In the genomic region with DNA sequence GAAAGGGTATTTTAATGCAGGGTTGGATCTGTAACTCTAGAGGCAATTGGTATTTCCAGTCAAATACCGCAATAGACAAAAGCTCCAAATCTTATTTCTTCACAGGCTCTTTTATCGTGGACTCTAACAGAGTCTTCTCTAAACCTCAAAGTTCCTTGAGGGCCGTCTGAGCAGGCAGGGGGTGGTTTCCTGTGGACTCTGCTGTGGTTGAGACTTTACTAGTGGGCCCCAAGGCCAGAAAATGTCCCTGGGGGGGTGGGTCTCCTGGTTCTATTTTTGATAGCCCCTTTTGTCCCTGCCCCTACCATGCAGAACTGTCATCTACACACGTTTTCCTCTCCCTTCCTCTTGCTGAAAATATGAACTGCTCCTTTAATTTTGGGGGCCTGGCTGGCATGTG, we compare ENCODE assay signal across 19 cellular contexts.
DNase-seq lines count a peak whose midpoint lies in the region; ATAC-seq and TF ChIP-seq lines count a peak whose summit lies in the region.
"Had no signal": no experiment of that assay in that cellular context is flagged by ENCODE, and none has a peak within 500 bp of the region (broad histone marks: within the 10 kb centered on the region; RNA-seq: fewer than 3 reads in every experiment).

No MANE protein-coding gene starts in this region.

- DNase-seq in MV-4-11 (lab: John Stamatoyannopoulos, UW) = peak; percentile 4
- no peak for DNase-seq in adipocyte (ENCODE audit: low read depth)
- DNase-seq in gastrocnemius medialis = no peak
- DNase-seq in left cardiac atrium = no peak
- DNase-seq in effector memory CD8-positive, alpha-beta T cell = no peak
- DNase-seq: 8988T; Caco-2; CD4-positive, alpha-beta T cell; DMS79; GDM1; HCEC 1CT; IMR-90 had no signal

- no peaks in the 10 kb centered on the region for H3K27me3 ChIP-seq in BLaER1 treated with 17β-estradiol and CSF1 and Interleukin-3, amounts not matched to agents 10 nM and 100 nM
- H3K27me3 ChIP-seq in adipocyte (replicated peaks; ENCODE audit: control insufficient read depth, insufficient read depth, low read length) (no peaks in the 10 kb centered on the region), gastrocnemius medialis (peaks cover 0 to 3% (median 0%) of the 10 kb centered on the region in 3 donors)

- H3K27ac Mint-ChIP-seq in effector memory CD8-positive, alpha-beta T cell = no peak overlapping the region
- H3K27ac Mint-ChIP-seq: B cell; CD4-positive, alpha-beta T cell; GM23338 had no signal

- no peak for TF ChIP-seq CTCF in gastrocnemius medialis (IDR thresholded peaks at IDR 0.05 in 4 of 5, conservative IDR thresholded peaks at IDR 0.05 in 1 of 5)

- H3K36me3 Mint-ChIP-seq in effector memory CD8-positive, alpha-beta T cell (ENCODE audit: insufficient read depth) = no peaks in the 10 kb centered on the region

- H3K4me3 ChIP-seq in BLaER1 treated with 17β-estradiol and CSF1 and Interleukin-3, amounts not matched to agents 10 nM and 100 nM = no peak overlapping the region
- H3K4me3 ChIP-seq in adipocyte (ENCODE audit: low read length) = no peak overlapping the region
- no peak overlapping the region for H3K4me3 ChIP-seq in gastrocnemius medialis
- H3K4me3 ChIP-seq: GM23338, K562 had no signal

- peaks cover 29 to 62% of the 10 kb centered on the region in 2 donors for H3K27me3 Mint-ChIP-seq in effector memory CD8-positive, alpha-beta T cell

- peaks cover 5 to 45% (median 39%) of the 10 kb centered on the region in 10 experiments; a peak in 19 of 20 replicates for H3K4me1 ChIP-seq in BLaER1 treated with 17β-estradiol and CSF1 and Interleukin-3, amounts not matched to agents 10 nM and 100 nM
- H3K4me1 ChIP-seq in adipocyte (ENCODE audit: control insufficient read depth, insufficient read depth, low read length) (peaks cover 60% of the 10 kb centered on the region), gastrocnemius medialis (no peaks in the 10 kb centered on the region)
- H3K4me1 ChIP-seq: Caco-2 had no signal

- H3K27ac ChIP-seq in BLaER1 treated with 17β-estradiol and CSF1 and Interleukin-3, amounts not matched to agents 10 nM and 100 nM = no peak overlapping the region
- peak overlapping the region in 3 of 4 donors; percentile 7 to 8 (median 7) for H3K27ac ChIP-seq in gastrocnemius medialis
- H3K27ac ChIP-seq: C4-2B had no signal

- intact Hi-C loops in gastrocnemius medialis (cut with DNase I; ENCODE audit: low total_unique reads) (no loop called here), left cardiac atrium (cut with DNase I) (no loop called here)

- H3K4me2 ChIP-seq in BLaER1 treated with 17β-estradiol and CSF1 and Interleukin-3, amounts not matched to agents 10 nM and 100 nM = peak overlapping the region; percentile 33 to 81 (median 69); a peak in 21 of 22 replicates
- H3K4me2 ChIP-seq: GM23338 had no signal

- no peak for TF ChIP-seq POLR2A in gastrocnemius medialis (IDR thresholded peaks at IDR 0.05)

- in situ Hi-C loops in gastrocnemius medialis (cut with MboI; ENCODE audit: low sequenced_read_pairs in 4 of 4) = no loop called here

- no peaks in the 10 kb centered on the region for H3K4me1 Mint-ChIP-seq in effector memory CD8-positive, alpha-beta T cell (ENCODE audit: low read depth in 2 of 2)
- H3K4me1 Mint-ChIP-seq: B cell had no signal

- peak overlapping the region in 2 of 11 experiments; percentile 19 to 29; a peak in 2 of 22 replicates for H3K9ac ChIP-seq in BLaER1 treated with 17β-estradiol and CSF1 and Interleukin-3, amounts not matched to agents 10 nM and 100 nM
- peak overlapping the region; percentile 10 for H3K9ac ChIP-seq in adipocyte (ENCODE audit: low read length)

- no peaks in the 10 kb centered on the region; a peak in 1 of 22 replicates for H3K36me3 ChIP-seq in BLaER1 treated with 17β-estradiol and CSF1 and Interleukin-3, amounts not matched to agents 10 nM and 100 nM
- H3K36me3 ChIP-seq in adipocyte (ENCODE audit: control insufficient read depth, insufficient read depth, low read length, severe bottlenecking) (no peaks in the 10 kb centered on the region), gastrocnemius medialis (no peaks in the 10 kb centered on the region)

- H4K20me1 ChIP-seq in BLaER1 treated with 17β-estradiol and CSF1 and Interleukin-3, amounts not matched to agents 10 nM and 100 nM = 0 out of 22 replicates have a peak, but pooled peaks cover 0 to 8% (median 0%) of the 10 kb centered on the region in 11 experiments

- peaks cover 21 to 41% (median 34%) of the 10 kb centered on the region in 11 experiments for H3K9me3 ChIP-seq in BLaER1 treated with 17β-estradiol and CSF1 and Interleukin-3, amounts not matched to agents 10 nM and 100 nM (replicated peaks in 1 of 11)
- H3K9me3 ChIP-seq in adipocyte (ENCODE audit: control insufficient read depth, low read length) (peaks cover 6% of the 10 kb centered on the region), gastrocnemius medialis (no peaks in the 10 kb centered on the region)

- no peaks in the 10 kb centered on the region for H3K9me3 Mint-ChIP-seq in effector memory CD8-positive, alpha-beta T cell

- no peak overlapping the region for H3K4me3 Mint-ChIP-seq in effector memory CD8-positive, alpha-beta T cell
- H3K4me3 Mint-ChIP-seq: B cell; CD4-positive, alpha-beta T cell; GM23338 had no signal

- ATAC-seq in gastrocnemius medialis (no peak), HG02623 (IDR thresholded peaks at IDR 0.05; ENCODE audit: unreplicated experiment) (no peak), left cardiac atrium (no peak), GM18520 (IDR thresholded peaks at IDR 0.05; ENCODE audit: unreplicated experiment) (no peak)
- no peak for ATAC-seq in effector memory CD8-positive, alpha-beta T cell (replicated peaks)
- ATAC-seq: GM23338, K562 had no signal

Comparison
In these comparisons a context has a peak if more than half of its experiments do, and no peak if none do; other contexts are left out.
1. H3K27ac ChIP-seq: peak in gastrocnemius medialis (3 of 4); none in BLaER1 treated with 17β-estradiol and CSF1 and Interleukin-3, amounts not matched to agents 10 nM and 100 nM (0 of 11).